1 cellular context compared by ENCODE assay signal in the genomic region with DNA sequence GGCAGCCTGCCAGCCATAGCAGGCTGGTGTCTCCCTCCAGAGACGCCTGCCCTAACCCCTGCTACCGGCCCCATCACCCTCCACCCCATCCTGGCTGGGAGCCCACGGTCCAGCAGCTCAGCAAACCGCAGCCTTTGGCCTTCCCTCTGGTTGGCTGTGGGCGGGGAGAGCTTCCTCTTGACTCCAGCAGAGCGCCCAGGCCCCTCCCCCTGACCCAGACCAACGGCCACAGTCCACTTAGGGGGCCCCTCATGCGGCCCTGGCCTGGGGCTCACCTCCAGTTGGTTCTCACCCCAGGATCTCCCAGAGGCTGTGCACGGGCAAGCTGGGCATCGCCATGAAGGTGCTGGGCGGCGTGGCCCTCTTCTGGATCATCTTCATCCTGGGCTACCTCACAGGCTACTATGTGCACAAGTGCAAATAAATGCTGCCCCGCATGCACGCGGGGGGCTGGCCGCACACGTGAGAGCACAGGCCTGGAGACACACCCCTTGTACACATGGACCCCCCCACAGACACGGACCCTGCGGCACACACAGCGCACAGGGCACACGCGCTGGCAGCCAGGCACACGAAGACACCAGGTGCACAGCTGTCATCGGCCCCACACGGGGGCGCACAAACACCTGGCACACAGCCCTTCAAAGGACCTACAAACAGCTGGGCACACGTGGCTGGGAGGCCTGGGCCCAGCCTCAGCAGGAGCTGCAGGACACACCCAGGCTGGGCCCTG.
TF ChIP-seq lines count a peak whose summit lies in the region.

No MANE protein-coding gene starts in this region.

TF ChIP-seq in HepG2, 621 proteins besides CTCF, POLR2A, EP300 and RAD21 (continued from another document and continues in another):
- no peak for TF ChIP-seq MLXIP (CRISPR knock-in tag; IDR thresholded peaks at IDR 0.05; ENCODE audit: borderline replicate concordance)
- TF ChIP-seq PRDM10 (CRISPR knock-in tag; IDR thresholded peaks at IDR 0.05; ENCODE audit: low read depth), result peak; percentile 58
- TF ChIP-seq ZNF550 (CRISPR knock-in tag; IDR thresholded peaks at IDR 0.05; ENCODE audit: borderline replicate concordance), result no peak
- TF ChIP-seq ZSCAN20 (CRISPR knock-in tag; IDR thresholded peaks at IDR 0.05; ENCODE audit: borderline replicate concordance), result 0 out of 2 replicates have a peak, but pooled peaks have one; percentile 23
- peak; percentile 29; the same call in 1 of the 2 replicates for TF ChIP-seq JUN (CRISPR knock-in tag; IDR thresholded peaks at IDR 0.05)
- TF ChIP-seq ZNF260 (CRISPR knock-in tag; IDR thresholded peaks at IDR 0.05; ENCODE audit: borderline replicate concordance, low read depth), result no peak
- TF ChIP-seq, protein P1, sequence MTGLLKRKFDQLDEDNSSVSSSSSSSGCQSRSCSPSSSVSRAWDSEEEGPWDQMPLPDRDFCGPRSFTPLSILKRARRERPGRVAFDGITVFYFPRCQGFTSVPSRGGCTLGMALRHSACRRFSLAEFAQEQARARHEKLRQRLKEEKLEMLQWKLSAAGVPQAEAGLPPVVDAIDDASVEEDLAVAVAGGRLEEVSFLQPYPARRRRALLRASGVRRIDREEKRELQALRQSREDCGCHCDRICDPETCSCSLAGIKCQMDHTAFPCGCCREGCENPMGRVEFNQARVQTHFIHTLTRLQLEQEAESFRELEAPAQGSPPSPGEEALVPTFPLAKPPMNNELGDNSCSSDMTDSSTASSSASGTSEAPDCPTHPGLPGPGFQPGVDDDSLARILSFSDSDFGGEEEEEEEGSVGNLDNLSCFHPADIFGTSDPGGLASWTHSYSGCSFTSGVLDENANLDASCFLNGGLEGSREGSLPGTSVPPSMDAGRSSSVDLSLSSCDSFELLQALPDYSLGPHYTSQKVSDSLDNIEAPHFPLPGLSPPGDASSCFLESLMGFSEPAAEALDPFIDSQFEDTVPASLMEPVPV (CRISPR knock-in tag; IDR thresholded peaks at IDR 0.05), result peak; percentile 90
- no peak for TF ChIP-seq ELF4 (CRISPR knock-in tag; IDR thresholded peaks at IDR 0.05; ENCODE audit: borderline replicate concordance)
- TF ChIP-seq, protein P2, sequence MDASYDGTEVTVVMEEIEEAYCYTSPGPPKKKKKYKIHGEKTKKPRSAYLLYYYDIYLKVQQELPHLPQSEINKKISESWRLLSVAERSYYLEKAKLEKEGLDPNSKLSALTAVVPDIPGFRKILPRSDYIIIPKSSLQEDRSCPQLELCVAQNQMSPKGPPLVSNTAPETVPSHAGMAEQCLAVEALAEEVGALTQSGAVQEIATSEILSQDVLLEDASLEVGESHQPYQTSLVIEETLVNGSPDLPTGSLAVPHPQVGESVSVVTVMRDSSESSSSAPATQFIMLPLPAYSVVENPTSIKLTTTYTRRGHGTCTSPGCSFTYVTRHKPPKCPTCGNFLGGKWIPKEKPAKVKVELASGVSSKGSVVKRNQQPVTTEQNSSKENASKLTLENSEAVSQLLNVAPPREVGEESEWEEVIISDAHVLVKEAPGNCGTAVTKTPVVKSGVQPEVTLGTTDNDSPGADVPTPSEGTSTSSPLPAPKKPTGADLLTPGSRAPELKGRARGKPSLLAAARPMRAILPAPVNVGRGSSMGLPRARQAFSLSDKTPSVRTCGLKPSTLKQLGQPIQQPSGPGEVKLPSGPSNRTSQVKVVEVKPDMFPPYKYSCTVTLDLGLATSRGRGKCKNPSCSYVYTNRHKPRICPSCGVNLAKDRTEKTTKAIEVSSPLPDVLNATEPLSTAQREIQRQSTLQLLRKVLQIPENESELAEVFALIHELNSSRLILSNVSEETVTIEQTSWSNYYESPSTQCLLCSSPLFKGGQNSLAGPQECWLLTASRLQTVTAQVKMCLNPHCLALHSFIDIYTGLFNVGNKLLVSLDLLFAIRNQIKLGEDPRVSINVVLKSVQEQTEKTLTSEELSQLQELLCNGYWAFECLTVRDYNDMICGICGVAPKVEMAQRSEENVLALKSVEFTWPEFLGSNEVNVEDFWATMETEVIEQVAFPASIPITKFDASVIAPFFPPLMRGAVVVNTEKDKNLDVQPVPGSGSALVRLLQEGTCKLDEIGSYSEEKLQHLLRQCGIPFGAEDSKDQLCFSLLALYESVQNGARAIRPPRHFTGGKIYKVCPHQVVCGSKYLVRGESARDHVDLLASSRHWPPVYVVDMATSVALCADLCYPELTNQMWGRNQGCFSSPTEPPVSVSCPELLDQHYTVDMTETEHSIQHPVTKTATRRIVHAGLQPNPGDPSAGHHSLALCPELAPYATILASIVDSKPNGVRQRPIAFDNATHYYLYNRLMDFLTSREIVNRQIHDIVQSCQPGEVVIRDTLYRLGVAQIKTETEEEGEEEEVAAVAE (CRISPR knock-in tag; IDR thresholded peaks at IDR 0.05; ENCODE audit: borderline replicate concordance), result no peak; the same call in 1 of the 2 replicates
- peak; percentile 75 for TF ChIP-seq ZMYM3 (CRISPR knock-in tag; IDR thresholded peaks at IDR 0.05)
- TF ChIP-seq ZFX (CRISPR knock-in tag; IDR thresholded peaks at IDR 0.05; ENCODE audit: low read depth), result peak; percentile 95
- TF ChIP-seq, protein P3, sequence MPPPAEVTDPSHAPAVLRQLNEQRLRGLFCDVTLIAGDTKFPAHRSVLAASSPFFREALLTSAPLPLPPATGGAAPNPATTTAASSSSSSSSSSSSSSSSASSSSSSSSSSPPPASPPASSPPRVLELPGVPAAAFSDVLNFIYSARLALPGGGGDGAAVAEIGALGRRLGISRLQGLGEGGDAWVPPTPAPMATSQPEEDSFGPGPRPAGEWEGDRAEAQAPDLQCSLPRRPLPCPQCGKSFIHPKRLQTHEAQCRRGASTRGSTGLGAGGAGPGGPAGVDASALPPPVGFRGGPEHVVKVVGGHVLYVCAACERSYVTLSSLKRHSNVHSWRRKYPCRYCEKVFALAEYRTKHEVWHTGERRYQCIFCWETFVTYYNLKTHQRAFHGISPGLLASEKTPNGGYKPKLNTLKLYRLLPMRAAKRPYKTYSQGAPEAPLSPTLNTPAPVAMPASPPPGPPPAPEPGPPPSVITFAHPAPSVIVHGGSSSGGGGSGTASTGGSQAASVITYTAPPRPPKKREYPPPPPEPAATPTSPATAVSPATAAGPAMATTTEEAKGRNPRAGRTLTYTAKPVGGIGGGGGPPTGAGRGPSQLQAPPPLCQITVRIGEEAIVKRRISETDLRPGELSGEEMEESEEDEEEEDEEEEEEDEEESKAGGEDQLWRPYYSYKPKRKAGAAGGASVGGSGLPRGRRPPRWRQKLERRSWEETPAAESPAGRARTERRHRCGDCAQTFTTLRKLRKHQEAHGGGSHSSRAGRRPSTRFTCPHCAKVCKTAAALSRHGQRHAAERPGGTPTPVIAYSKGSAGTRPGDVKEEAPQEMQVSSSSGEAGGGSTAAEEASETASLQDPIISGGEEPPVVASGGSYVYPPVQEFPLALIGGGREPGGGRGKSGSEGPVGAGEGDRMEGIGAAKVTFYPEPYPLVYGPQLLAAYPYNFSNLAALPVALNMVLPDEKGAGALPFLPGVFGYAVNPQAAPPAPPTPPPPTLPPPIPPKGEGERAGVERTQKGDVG (CRISPR knock-in tag; IDR thresholded peaks at IDR 0.05; ENCODE audit: borderline replicate concordance), result 0 out of 2 replicates have a peak, but pooled peaks have one; percentile 91
- TF ChIP-seq, protein P4, sequence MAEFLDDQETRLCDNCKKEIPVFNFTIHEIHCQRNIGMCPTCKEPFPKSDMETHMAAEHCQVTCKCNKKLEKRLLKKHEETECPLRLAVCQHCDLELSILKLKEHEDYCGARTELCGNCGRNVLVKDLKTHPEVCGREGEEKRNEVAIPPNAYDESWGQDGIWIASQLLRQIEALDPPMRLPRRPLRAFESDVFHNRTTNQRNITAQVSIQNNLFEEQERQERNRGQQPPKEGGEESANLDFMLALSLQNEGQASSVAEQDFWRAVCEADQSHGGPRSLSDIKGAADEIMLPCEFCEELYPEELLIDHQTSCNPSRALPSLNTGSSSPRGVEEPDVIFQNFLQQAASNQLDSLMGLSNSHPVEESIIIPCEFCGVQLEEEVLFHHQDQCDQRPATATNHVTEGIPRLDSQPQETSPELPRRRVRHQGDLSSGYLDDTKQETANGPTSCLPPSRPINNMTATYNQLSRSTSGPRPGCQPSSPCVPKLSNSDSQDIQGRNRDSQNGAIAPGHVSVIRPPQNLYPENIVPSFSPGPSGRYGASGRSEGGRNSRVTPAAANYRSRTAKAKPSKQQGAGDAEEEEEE (CRISPR knock-in tag; IDR thresholded peaks at IDR 0.05; ENCODE audit: borderline replicate concordance), result no peak
- peak; percentile 82; a peak in 3 of 4 replicates for TF ChIP-seq HMGXB4 (CRISPR knock-in tag; IDR thresholded peaks at IDR 0.05; ENCODE audit: borderline replicate concordance in 1 of 2, low read depth in 1 of 2)
- no peak; the same call in none of the 2 replicates for TF ChIP-seq MEIS2 (CRISPR knock-in tag; IDR thresholded peaks at IDR 0.05)
- TF ChIP-seq ESRRA (CRISPR knock-in tag; IDR thresholded peaks at IDR 0.05; ENCODE audit: low read depth), result no peak
- peak; percentile 93 for TF ChIP-seq RBFOX2 (IDR thresholded peaks at IDR 0.05; ENCODE audit: low read depth, low read length)
- TF ChIP-seq, protein P5, sequence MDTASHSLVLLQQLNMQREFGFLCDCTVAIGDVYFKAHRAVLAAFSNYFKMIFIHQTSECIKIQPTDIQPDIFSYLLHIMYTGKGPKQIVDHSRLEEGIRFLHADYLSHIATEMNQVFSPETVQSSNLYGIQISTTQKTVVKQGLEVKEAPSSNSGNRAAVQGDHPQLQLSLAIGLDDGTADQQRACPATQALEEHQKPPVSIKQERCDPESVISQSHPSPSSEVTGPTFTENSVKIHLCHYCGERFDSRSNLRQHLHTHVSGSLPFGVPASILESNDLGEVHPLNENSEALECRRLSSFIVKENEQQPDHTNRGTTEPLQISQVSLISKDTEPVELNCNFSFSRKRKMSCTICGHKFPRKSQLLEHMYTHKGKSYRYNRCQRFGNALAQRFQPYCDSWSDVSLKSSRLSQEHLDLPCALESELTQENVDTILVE (CRISPR knock-in tag; IDR thresholded peaks at IDR 0.05), result peak; percentile 22; the same call in 1 of the 2 replicates
- TF ChIP-seq ZNF180 (CRISPR knock-in tag; IDR thresholded peaks at IDR 0.05; ENCODE audit: borderline replicate concordance, low read depth), result peak; percentile 49; the same call in 1 of the 2 replicates
- TF ChIP-seq ZBTB1 (CRISPR knock-in tag; IDR thresholded peaks at IDR 0.05; ENCODE audit: borderline replicate concordance), result peak; percentile 61; the same call in 1 of the 2 replicates
- TF ChIP-seq PITX1 (CRISPR knock-in tag; IDR thresholded peaks at IDR 0.05), result no peak
